1 cellular context compared by ENCODE assay signal in genomic region chr4:1289232-1290164, GRCh38.
TF ChIP-seq lines count a peak whose summit lies in the region.

MAEA (plus strand) TSS chr4:1289891; CDS start chr4:1289914, 23 bp downstream.

TF ChIP-seq in HCT116, 20 proteins besides CTCF, POLR2A, EP300 and RAD21 (continued from another document):
- peak; percentile 91 for TF ChIP-seq POLR2AphosphoS5 (IDR thresholded peaks at IDR 0.05; ENCODE audit: low read depth, low read length)
TF ChIP-seq in HCT116: peak in this region for 9.
